ENCODE assay signal across 10 cellular contexts in the genomic region with DNA sequence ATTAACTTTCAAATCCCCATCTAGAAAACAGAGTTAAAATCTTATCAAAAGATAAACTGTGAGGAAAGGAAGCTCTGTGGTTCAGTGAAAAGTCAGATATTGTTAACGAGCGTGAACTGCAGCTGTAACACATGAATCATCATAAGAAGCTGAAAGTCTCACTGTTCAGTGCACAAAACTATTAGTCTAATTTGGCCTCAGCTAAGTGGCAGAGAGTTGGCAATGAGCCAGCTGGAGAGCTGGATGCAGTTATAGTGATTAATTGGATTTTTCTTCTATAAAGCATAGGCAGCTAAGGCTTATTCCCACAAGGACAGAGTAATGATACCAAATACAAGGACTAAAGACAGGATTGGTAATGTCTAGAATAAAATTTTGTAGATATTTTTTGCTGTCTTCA.
DNase-seq lines count a peak whose midpoint lies in the region; ATAC-seq, FAIRE-seq and TF ChIP-seq lines count a peak whose summit lies in the region.
"Had no signal": no experiment of that assay in that cellular context is flagged by ENCODE, and none has a peak within 500 bp of the region (broad histone marks: within the 10 kb centered on the region; RNA-seq: fewer than 3 reads in every experiment).

No MANE protein-coding gene starts in this region.

- H3K4me3 Mint-ChIP-seq in glutamatergic neuron (ENCODE audit: unreplicated experiment): peak overlapping the region; percentile 58
- H3K4me3 Mint-ChIP-seq in effector memory CD8-positive, alpha-beta T cell: no peak overlapping the region
- H3K4me3 Mint-ChIP-seq: activated T-helper 17 cell treated with anti-CD3 and anti-CD28 coated beads, Interleukin-2, amount 50 U/mL, for 72 hours had no signal

- in situ Hi-C loops in SK-MEL-5 (cut with HindIII; ENCODE audit: low pct_unique_long_range_greater_than_20kb, low sequenced_read_pairs): no loop called here

- no peak for TF ChIP-seq POLR2A in GM12891 (IDR thresholded peaks at IDR 0.05; ENCODE audit: low read depth, low read length)

- no peaks in the 10 kb centered on the region for H3K9me3 Mint-ChIP-seq in glutamatergic neuron (ENCODE audit: unreplicated experiment)
- H3K9me3 Mint-ChIP-seq in effector memory CD8-positive, alpha-beta T cell: no peaks in the 10 kb centered on the region
- H3K9me3 Mint-ChIP-seq: activated T-helper 17 cell treated with anti-CD3 and anti-CD28 coated beads, Interleukin-2, amount 50 U/mL, for 72 hours had no signal

- H3K4me1 Mint-ChIP-seq in glutamatergic neuron (ENCODE audit: low read depth, unreplicated experiment): peaks cover 40% of the 10 kb centered on the region
- no peaks in the 10 kb centered on the region for H3K4me1 Mint-ChIP-seq in effector memory CD8-positive, alpha-beta T cell (ENCODE audit: low read depth in 2 of 2)
- H3K4me1 Mint-ChIP-seq: activated T-helper 17 cell treated with anti-CD3 and anti-CD28 coated beads, Interleukin-2, amount 50 U/mL, for 72 hours had no signal

- ATAC-seq in effector memory CD8-positive, alpha-beta T cell (replicated peaks): no peak
- no peak for ATAC-seq in HG02840 (IDR thresholded peaks at IDR 0.05; ENCODE audit: low FRiP score, unreplicated experiment)
- ATAC-seq: activated T-helper 17 cell treated with anti-CD3 and anti-CD28 coated beads, Interleukin-2, amount 50 U/mL, for 72 hours had no signal

- DNase-seq in AG08396 (ENCODE audit: low spot score): peak; percentile 3
- peak; percentile 35 for DNase-seq in NAMALWA (ENCODE audit: low spot score)
- DNase-seq in SK-MEL-5 (ENCODE audit: low read depth, low spot score): peak; percentile 95
- peak; percentile 73 for DNase-seq in glutamatergic neuron
- DNase-seq in foreskin fibroblast: no peak
- no peak for DNase-seq in GM12891 (ENCODE audit: insufficient read length, low spot score)
- DNase-seq in effector memory CD8-positive, alpha-beta T cell: no peak

- no peak overlapping the region for H3K4me3 ChIP-seq in foreskin fibroblast (ENCODE audit: low read depth in 1 of 2, low read length in 2 of 2)
- H3K4me3 ChIP-seq: BLaER1 treated with 17β-estradiol and CSF1 and Interleukin-3, amounts not matched to agents 10 nM and 100 nM had no signal

- H3K27ac Mint-ChIP-seq in glutamatergic neuron (ENCODE audit: unreplicated experiment): peak overlapping the region; percentile 88
- H3K27ac Mint-ChIP-seq in effector memory CD8-positive, alpha-beta T cell: no peak overlapping the region
- H3K27ac Mint-ChIP-seq: activated T-helper 17 cell treated with anti-CD3 and anti-CD28 coated beads, Interleukin-2, amount 50 U/mL, for 72 hours had no signal

- H3K36me3 Mint-ChIP-seq in glutamatergic neuron (ENCODE audit: unreplicated experiment): no peaks in the 10 kb centered on the region
- no peaks in the 10 kb centered on the region for H3K36me3 Mint-ChIP-seq in effector memory CD8-positive, alpha-beta T cell (ENCODE audit: insufficient read depth)

- TF ChIP-seq CTCF in glutamatergic neuron (IDR thresholded peaks at IDR 0.05; ENCODE audit: partially characterized antibody, unreplicated experiment): no peak
- no peak for TF ChIP-seq CTCF in foreskin fibroblast (IDR thresholded peaks at IDR 0.05; ENCODE audit: low read depth, low read length)

- H3K27me3 Mint-ChIP-seq in glutamatergic neuron (ENCODE audit: unreplicated experiment): no peaks in the 10 kb centered on the region
- no peaks in the 10 kb centered on the region for H3K27me3 Mint-ChIP-seq in effector memory CD8-positive, alpha-beta T cell
- H3K27me3 Mint-ChIP-seq: activated T-helper 17 cell treated with anti-CD3 and anti-CD28 coated beads, Interleukin-2, amount 50 U/mL, for 72 hours had no signal

- FAIRE-seq in GM12891 (lab: Jason Lieb, UNC): no peak

TF ChIP-seq in GM12891, 5 proteins besides CTCF, POLR2A, EP300 and RAD21:
- TF ChIP-seq TAF1 (IDR thresholded peaks at IDR 0.05; ENCODE audit: low read depth, low read length) (no peak), POLR2AphosphoS5 (IDR thresholded peaks at IDR 0.05; ENCODE audit: low read depth, low read length) (no peak), POU2F2 (IDR thresholded peaks at IDR 0.05; ENCODE audit: low read depth, low read length) (no peak), PAX5 (IDR thresholded peaks at IDR 0.05; ENCODE audit: insufficient read depth, low read length, severe bottlenecking) (no peak), SPI1 (IDR thresholded peaks at IDR 0.05; ENCODE audit: low read depth, low read length) (no peak)

Comparison
In these comparisons a context has a peak if more than half of its experiments do, and no peak if none do; other contexts are left out.
1. DNase-seq: peak in AG08396 (single experiment), NAMALWA (single experiment), SK-MEL-5 (single experiment) and glutamatergic neuron (single experiment); none in foreskin fibroblast (0 of 2), GM12891 (single experiment) and effector memory CD8-positive, alpha-beta T cell (0 of 3).